8 cellular contexts compared by ENCODE assay signal in the genomic region with DNA sequence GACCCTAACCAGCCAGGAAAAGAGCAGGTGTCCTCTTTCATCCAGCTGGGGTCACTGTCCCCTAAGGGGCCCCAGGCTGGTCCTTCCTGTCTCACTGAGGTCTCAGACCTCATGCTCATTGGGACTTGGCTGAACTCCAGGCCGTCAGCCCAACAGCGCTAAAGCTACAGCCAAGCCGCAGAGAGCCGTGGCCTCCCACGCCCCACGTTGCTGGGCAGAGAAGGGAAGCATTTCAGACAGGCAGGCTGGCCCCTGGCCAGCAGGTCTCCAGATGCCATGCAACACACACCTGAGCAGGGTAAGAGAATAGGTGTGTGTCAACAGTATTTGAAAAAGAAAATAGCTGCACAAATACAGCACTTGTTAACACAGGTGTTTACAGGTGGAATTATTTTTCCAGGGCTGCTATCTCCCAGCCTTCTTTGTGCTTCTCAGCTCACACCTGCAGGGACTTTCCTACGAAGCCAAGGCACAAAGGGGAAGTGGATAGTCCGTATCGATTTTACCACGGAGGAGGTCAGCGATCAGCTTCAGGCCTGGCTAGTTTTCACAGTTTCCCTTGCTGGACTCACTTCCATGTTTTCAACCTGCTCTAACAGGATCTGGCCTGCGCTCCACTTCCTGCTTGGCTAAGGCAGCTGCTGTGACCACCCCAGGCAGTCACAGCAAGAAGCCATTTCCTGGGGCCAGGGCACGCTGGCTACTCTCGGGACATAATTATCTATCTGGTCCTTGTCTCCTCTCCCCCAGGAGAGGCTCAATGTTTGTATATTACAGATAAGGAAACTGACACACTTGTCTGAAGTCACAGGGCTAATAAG.
DNase-seq lines count a peak whose midpoint lies in the region; ATAC-seq, FAIRE-seq and TF ChIP-seq lines count a peak whose summit lies in the region.

No MANE protein-coding gene starts in this region.

- peaks cover 0 to 1% (median 0%) of the 10 kb centered on the region in 3 donors for H3K27me3 Mint-ChIP-seq in CD14-positive monocyte (ENCODE audit: low read depth in 3 of 3)

- TF ChIP-seq EP300 in GM12878 (IDR thresholded peaks at IDR 0.05; ENCODE audit: borderline replicate concordance in 1 of 2, control insufficient read depth in 1 of 2, low read depth in 2 of 2, low read length in 2 of 2): peak in 1 of 2 experiments; percentile 80; a peak in 3 of 4 replicates

- H2AFZ ChIP-seq in GM12878 (ENCODE audit: control insufficient read depth, low read depth, low read length): peak overlapping the region; percentile 1; the same call in 1 of the 2 replicates

- ATAC-seq in HG03139 (IDR thresholded peaks at IDR 0.05; ENCODE audit: unreplicated experiment) (peak; percentile 62), GM12878 (peak; percentile 82)

- in situ Hi-C loops in GM12878 (cut with MboI): loop anchor here (5.0 kb wide), 1 partner anchor 162 kb away; no protein-coding TSS in a partner anchor

- H3K9me3 Mint-ChIP-seq in CD14-positive monocyte: peaks cover 0 to 2% (median 1%) of the 10 kb centered on the region in 7 donors

- H3K4me3 ChIP-seq in GM12878: 0 out of 2 replicates have a peak overlapping the region, but pooled peaks have one; percentile 9
- H3K4me3 ChIP-seq in thymus (ENCODE audit: low read length): no peak overlapping the region

- RAD21 ChIA-PET in GM12878 (lab: Charles Lee; ENCODE audit: unreplicated experiment): interaction anchor here (0.6 to 17.7 kb wide), 23 partner anchors 9 to 1099 kb away, joined by 3 to 322 read pairs (median 8); a partner anchor contains a TSS

- peak; percentile 88 for TF ChIP-seq RAD21 in GM12878 (IDR thresholded peaks at IDR 0.05; ENCODE audit: insufficient read depth, low read depth, low read length)

- peak; percentile 92 for DNase-seq in CD14-positive monocyte (ENCODE audit: low spot score)
- peak; percentile 50 for DNase-seq in GM19239 (ENCODE audit: insufficient read length, low spot score)
- peak; percentile 96 for DNase-seq in NCI-H2196 treated with DMSO at 0.1 percent for 48 hours (lab: John Stamatoyannopoulos, UW; ENCODE audit: unreplicated experiment)
- peak; percentile 90 for DNase-seq in GM12878 (ENCODE audit: low read depth, low spot score)
- DNase-seq in kidney tubule cell (ENCODE audit: low spot score): peak; percentile 94
- no peak for DNase-seq in epidermal melanocyte (ENCODE audit: insufficient read length, low spot score)

- H3K4me1 Mint-ChIP-seq in CD14-positive monocyte: peaks cover 73% of the 10 kb centered on the region

- peak overlapping the region; percentile 74 for H3K27ac ChIP-seq in GM12878 (ENCODE audit: control insufficient read depth, insufficient read depth)
- H3K27ac ChIP-seq in thymus (ENCODE audit: low read depth): peak overlapping the region; percentile 15

- H3K9me3 ChIP-seq in GM12878 (replicated peaks; ENCODE audit: control insufficient read depth, insufficient read depth, low read length) (peaks cover 1% of the 10 kb centered on the region; the same call in 1 of the 3 replicates), thymus (ENCODE audit: control insufficient read depth) (no peaks in the 10 kb centered on the region)

- CTCF ChIA-PET in GM12878 (lab: Yijun Ruan, JAX): interaction anchor here (0.7 to 8.4 kb wide), 22 partner anchors 9 to 1098 kb away, joined by 3 to 64 read pairs (median 3); a partner anchor contains a TSS

- SMC1A ChIA-PET in GM12878 (lab: Charles Lee; ENCODE audit: uncharacterized antibody, unreplicated experiment): interaction anchor here (0.6 to 17.9 kb wide), 19 partner anchors 10 to 236 kb away, joined by 3 to 284 read pairs (median 9); a partner anchor contains a TSS

- peak overlapping the region; percentile 68 to 91 (median 87) for H3K27ac Mint-ChIP-seq in CD14-positive monocyte

- no TSS peak for BruUV-seq in GM12878 (replicated peaks; lab: Mats Ljungman, UMichigan)

- no peaks in the 10 kb centered on the region for H3K36me3 ChIP-seq in GM12878 (ENCODE audit: control insufficient read depth in 2 of 2, insufficient read depth in 2 of 2, low read length in 1 of 2)
- H3K36me3 ChIP-seq in thymus (ENCODE audit: control insufficient read depth, insufficient read depth): no peaks in the 10 kb centered on the region

- no peaks in the 10 kb centered on the region for H4K20me1 ChIP-seq in GM12878 (ENCODE audit: control insufficient read depth, insufficient read depth)

- POLR2A ChIA-PET in GM12878 (lab: Charles Lee): interaction anchor here (0.7 to 6.2 kb wide), 16 partner anchors 10 to 159 kb away, joined by 3 to 42 read pairs (median 8); a partner anchor contains a TSS

- peak overlapping the region; percentile 50 to 83 for H3K4me3 Mint-ChIP-seq in CD14-positive monocyte

- peak overlapping the region; percentile 26 for H3K4me2 ChIP-seq in GM12878 (ENCODE audit: control insufficient read depth, insufficient read depth)

- H3K4me1 ChIP-seq in GM12878 (ENCODE audit: control insufficient read depth, insufficient read depth, low read length) (peaks cover 64% of the 10 kb centered on the region), thymus (ENCODE audit: control insufficient read depth, insufficient read depth, low read length) (peaks cover 27% of the 10 kb centered on the region)

- peaks cover 3 to 5% of the 10 kb centered on the region in 2 donors for H3K36me3 Mint-ChIP-seq in CD14-positive monocyte

- FAIRE-seq in GM19239 (lab: Jason Lieb, UNC) (peak; percentile 99), GM12878 (lab: Jason Lieb, UNC) (peak; percentile 78)

- TF ChIP-seq POLR2A in GM12878 (IDR thresholded peaks at IDR 0.05; ENCODE audit: low read depth, low read length): no peak

- peak overlapping the region; percentile 65; the same call in 1 of the 2 replicates for H3K9ac ChIP-seq in GM12878 (ENCODE audit: control insufficient read depth, insufficient read depth, low read length)

- H3K79me2 ChIP-seq in GM12878 (ENCODE audit: control insufficient read depth, insufficient read depth, low read length): no peaks in the 10 kb centered on the region

- TF ChIP-seq CTCF in CD14-positive monocyte (IDR thresholded peaks at IDR 0.05): peak; percentile 78
- peak; percentile 54 to 72 (median 58) for TF ChIP-seq CTCF in GM12878 (IDR thresholded peaks at IDR 0.05 in 2 of 3, conservative IDR thresholded peaks at IDR 0.05 in 1 of 3; ENCODE audit: control insufficient read depth in 2 of 3, extremely low read depth in 1 of 3, insufficient read depth in 1 of 3, low read depth in 3 of 3, low read length in 3 of 3)

- intact Hi-C loops in CD14-positive monocyte (cut with micrococcal nuclease): loop anchor here in 1 of 2 donors (2.0 to 5.0 kb wide), 2 partner anchors 43 to 161 kb away; no protein-coding TSS in a partner anchor
- intact Hi-C loops in GM12878 (cut with micrococcal nuclease; ENCODE audit: unreplicated experiment): loop anchor here (1.0 to 5.0 kb wide), 7 partner anchors 18 to 237 kb away; no protein-coding TSS in a partner anchor

- no peaks in the 10 kb centered on the region for H3K27me3 ChIP-seq in GM12878 (replicated peaks in 1 of 2; ENCODE audit: control insufficient read depth in 2 of 2, insufficient read depth in 2 of 2, low read length in 1 of 2)
- no peaks in the 10 kb centered on the region for H3K27me3 ChIP-seq in thymus (ENCODE audit: control insufficient read depth, insufficient read depth)

- 9% methylated on average over 14 of the region's 14 CpGs for WGBS in GM12878 (ENCODE audit: insufficient coverage, insufficient replicate concordance, low lambda C conversion rate, missing lambda C conversion rate)
- 48% methylated on average over 14 of the region's 14 CpGs for WGBS in thymus

TF ChIP-seq in GM12878, 131 proteins besides CTCF, POLR2A, EP300 and RAD21 (continues in another document):
- TF ChIP-seq, protein P1, sequence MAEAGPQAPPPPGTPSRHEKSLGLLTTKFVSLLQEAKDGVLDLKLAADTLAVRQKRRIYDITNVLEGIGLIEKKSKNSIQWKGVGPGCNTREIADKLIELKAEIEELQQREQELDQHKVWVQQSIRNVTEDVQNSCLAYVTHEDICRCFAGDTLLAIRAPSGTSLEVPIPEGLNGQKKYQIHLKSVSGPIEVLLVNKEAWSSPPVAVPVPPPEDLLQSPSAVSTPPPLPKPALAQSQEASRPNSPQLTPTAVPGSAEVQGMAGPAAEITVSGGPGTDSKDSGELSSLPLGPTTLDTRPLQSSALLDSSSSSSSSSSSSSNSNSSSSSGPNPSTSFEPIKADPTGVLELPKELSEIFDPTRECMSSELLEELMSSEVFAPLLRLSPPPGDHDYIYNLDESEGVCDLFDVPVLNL (IDR thresholded peaks at IDR 0.05; ENCODE audit: low read depth, low read length): no peak
- TF ChIP-seq, protein P2, sequence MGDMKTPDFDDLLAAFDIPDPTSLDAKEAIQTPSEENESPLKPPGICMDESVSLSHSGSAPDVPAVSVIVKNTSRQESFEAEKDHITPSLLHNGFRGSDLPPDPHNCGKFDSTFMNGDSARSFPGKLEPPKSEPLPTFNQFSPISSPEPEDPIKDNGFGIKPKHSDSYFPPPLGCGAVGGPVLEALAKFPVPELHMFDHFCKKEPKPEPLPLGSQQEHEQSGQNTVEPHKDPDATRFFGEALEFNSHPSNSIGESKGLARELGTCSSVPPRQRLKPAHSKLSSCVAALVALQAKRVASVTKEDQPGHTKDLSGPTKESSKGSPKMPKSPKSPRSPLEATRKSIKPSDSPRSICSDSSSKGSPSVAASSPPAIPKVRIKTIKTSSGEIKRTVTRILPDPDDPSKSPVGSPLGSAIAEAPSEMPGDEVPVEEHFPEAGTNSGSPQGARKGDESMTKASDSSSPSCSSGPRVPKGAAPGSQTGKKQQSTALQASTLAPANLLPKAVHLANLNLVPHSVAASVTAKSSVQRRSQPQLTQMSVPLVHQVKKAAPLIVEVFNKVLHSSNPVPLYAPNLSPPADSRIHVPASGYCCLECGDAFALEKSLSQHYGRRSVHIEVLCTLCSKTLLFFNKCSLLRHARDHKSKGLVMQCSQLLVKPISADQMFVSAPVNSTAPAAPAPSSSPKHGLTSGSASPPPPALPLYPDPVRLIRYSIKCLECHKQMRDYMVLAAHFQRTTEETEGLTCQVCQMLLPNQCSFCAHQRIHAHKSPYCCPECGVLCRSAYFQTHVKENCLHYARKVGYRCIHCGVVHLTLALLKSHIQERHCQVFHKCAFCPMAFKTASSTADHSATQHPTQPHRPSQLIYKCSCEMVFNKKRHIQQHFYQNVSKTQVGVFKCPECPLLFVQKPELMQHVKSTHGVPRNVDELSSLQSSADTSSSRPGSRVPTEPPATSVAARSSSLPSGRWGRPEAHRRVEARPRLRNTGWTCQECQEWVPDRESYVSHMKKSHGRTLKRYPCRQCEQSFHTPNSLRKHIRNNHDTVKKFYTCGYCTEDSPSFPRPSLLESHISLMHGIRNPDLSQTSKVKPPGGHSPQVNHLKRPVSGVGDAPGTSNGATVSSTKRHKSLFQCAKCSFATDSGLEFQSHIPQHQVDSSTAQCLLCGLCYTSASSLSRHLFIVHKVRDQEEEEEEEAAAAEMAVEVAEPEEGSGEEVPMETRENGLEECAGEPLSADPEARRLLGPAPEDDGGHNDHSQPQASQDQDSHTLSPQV (IDR thresholded peaks at IDR 0.05): peak; percentile 7; the same call in 1 of the 2 replicates
- TF ChIP-seq CREB1 (IDR thresholded peaks at IDR 0.05; ENCODE audit: low read depth) (peak; percentile 38; the same call in 1 of the 2 replicates), DPF2 (IDR thresholded peaks at IDR 0.05) (peak; percentile 97), MEF2B (IDR thresholded peaks at IDR 0.05; ENCODE audit: partially characterized antibody, poor library complexity, severe bottlenecking) (peak; percentile 73), MYB (IDR thresholded peaks at IDR 0.05; ENCODE audit: borderline replicate concordance, low read depth, low read length) (no peak)
